In genomic region chr11:57568330-57568766, GRCh38 we compare ENCODE assay signal across 1 cellular context.
TF ChIP-seq lines count a peak whose summit lies in the region.

No MANE protein-coding gene starts in this region.

TF ChIP-seq in K562, 482 proteins besides CTCF, POLR2A, EP300 and RAD21 (continued from another document):
- TF ChIP-seq CHD7 (IDR thresholded peaks at IDR 0.05; ENCODE audit: low read depth, low read length) (no peak), FIP1L1 (IDR thresholded peaks at IDR 0.05; ENCODE audit: low read depth, low read length, poor library complexity, severe bottlenecking) (no peak)
